Comparison of ENCODE assay signal across 1 cellular context in genomic region chr7:131338173-131338572, GRCh38.
TF ChIP-seq lines count a peak whose summit lies in the region.

No MANE protein-coding gene starts in this region.

TF ChIP-seq in GM23338, 12 proteins besides CTCF, POLR2A, EP300 and RAD21 (continued from another document):
- TF ChIP-seq ZNF462 (CRISPR knock-in tag; IDR thresholded peaks at IDR 0.05), result no peak
- TF ChIP-seq JUNB (IDR thresholded peaks at IDR 0.05; ENCODE audit: unreplicated experiment), result no peak
- TF ChIP-seq ZNF331 (CRISPR knock-in tag; IDR thresholded peaks at IDR 0.05; ENCODE audit: low read depth), result no peak
- TF ChIP-seq ETS1 (IDR thresholded peaks at IDR 0.05), result no peak
- no peak for TF ChIP-seq EZH2 (IDR thresholded peaks at IDR 0.05; ENCODE audit: low read depth, unreplicated experiment)
- TF ChIP-seq CREB1 (CRISPR knock-in tag; IDR thresholded peaks at IDR 0.05; ENCODE audit: low read depth), result no peak
- no peak for TF ChIP-seq EZH2phosphoT487 (IDR thresholded peaks at IDR 0.05; ENCODE audit: unreplicated experiment)
